ENCODE assay signal across 31 cellular contexts in genomic region chr10:107148906-107149305, GRCh38. TPM values are rescaled to one million over a fixed set of nuclear protein-coding genes. Genes with fewer than 3 reads are reported as not detected.
"Had no signal": no experiment of that assay in that cellular context is flagged by ENCODE, and none has a peak within 500 bp of the region (broad histone marks: within the 10 kb centered on the region; RNA-seq: fewer than 3 reads in every experiment).

No MANE protein-coding gene starts in this region.

- H3K27me3 ChIP-seq: neural progenitor cell, ovary, right lobe of liver, sigmoid colon, suprapubic skin, testis, tibial artery, transverse colon, upper lobe of right lung, uterus had no signal

- H3K4me3 ChIP-seq: neural progenitor cell, ovary, psoas muscle, right lobe of liver, sigmoid colon, suprapubic skin, testis, tibial artery, transverse colon, upper lobe of right lung, uterus had no signal

- H3K4me2 ChIP-seq: neural progenitor cell had no signal

- H3K4me1 Mint-ChIP-seq: natural killer cell; nephron; neural progenitor cell; stimulated activated effector memory CD8-positive, alpha-beta T cell treated with anti-CD3 and anti-CD28 coated beads, Interleukin-12 subunit alpha, Interleukin-12 subunit beta, amount 100 ng/mL, for 72 hours; stimulated activated naive CD8-positive, alpha-beta T cell treated with anti-CD3 and anti-CD28 coated beads, Interleukin-15, amount 100 ng/mL, for 72 hours had no signal

- H3K9me3 ChIP-seq: ovary, psoas muscle, right lobe of liver, suprapubic skin, testis, tibial artery, transverse colon, upper lobe of right lung, uterus had no signal

- H3K9ac ChIP-seq: neural progenitor cell, parathyroid adenoma had no signal

- H3K4me3 Mint-ChIP-seq: natural killer cell; nephron; neural progenitor cell; stimulated activated effector memory CD8-positive, alpha-beta T cell treated with anti-CD3 and anti-CD28 coated beads, Interleukin-12 subunit alpha, Interleukin-12 subunit beta, amount 100 ng/mL, for 72 hours; stimulated activated naive CD8-positive, alpha-beta T cell treated with anti-CD3 and anti-CD28 coated beads, Interleukin-15, amount 100 ng/mL, for 72 hours; type B pancreatic cell had no signal

- H3K27ac ChIP-seq: neural progenitor cell, ovary, parathyroid adenoma, psoas muscle, right lobe of liver, sigmoid colon, suprapubic skin, testis, tibial artery, transverse colon, upper lobe of right lung, uterus had no signal

- H3K27ac Mint-ChIP-seq: natural killer cell; nephron; neural progenitor cell; progenitor cell of endocrine pancreas; stimulated activated effector memory CD8-positive, alpha-beta T cell treated with anti-CD3 and anti-CD28 coated beads, Interleukin-12 subunit alpha, Interleukin-12 subunit beta, amount 100 ng/mL, for 72 hours; stimulated activated naive CD8-positive, alpha-beta T cell treated with anti-CD3 and anti-CD28 coated beads, Interleukin-15, amount 100 ng/mL, for 72 hours; type B pancreatic cell had no signal

- H3K36me3 Mint-ChIP-seq: natural killer cell; stimulated activated effector memory CD8-positive, alpha-beta T cell treated with anti-CD3 and anti-CD28 coated beads, Interleukin-12 subunit alpha, Interleukin-12 subunit beta, amount 100 ng/mL, for 72 hours had no signal

- ATAC-seq: natural killer cell; psoas muscle; right cardiac atrium; right lobe of liver; stimulated activated effector memory CD8-positive, alpha-beta T cell treated with anti-CD3 and anti-CD28 coated beads, Interleukin-12 subunit alpha, Interleukin-12 subunit beta, amount 100 ng/mL, for 72 hours; stimulated activated naive CD8-positive, alpha-beta T cell treated with anti-CD3 and anti-CD28 coated beads, Interleukin-15, amount 100 ng/mL, for 72 hours; stimulated activated naive CD8-positive, alpha-beta T cell treated with anti-CD3 and anti-CD28 coated beads, Interleukin-15, Interleukin-2, amounts not matched to agents 100 U/mL and 50 U/mL, for 24 hours; upper lobe of right lung had no signal

- H3K36me3 ChIP-seq: neural progenitor cell, ovary, right lobe of liver, sigmoid colon, suprapubic skin, tibial artery, transverse colon, upper lobe of right lung, uterus had no signal

- H3K27me3 Mint-ChIP-seq: progenitor cell of endocrine pancreas; stimulated activated naive CD8-positive, alpha-beta T cell treated with anti-CD3 and anti-CD28 coated beads, Interleukin-15, amount 100 ng/mL, for 72 hours had no signal

- FAIRE-seq: small intestine had no signal

- H3K4me1 ChIP-seq: neural progenitor cell, parathyroid adenoma, psoas muscle, right lobe of liver, sigmoid colon, suprapubic skin, testis, tibial artery, transverse colon, upper lobe of right lung, uterus had no signal

- H3K79me2 ChIP-seq: parathyroid adenoma had no signal

- DNase-seq: natural killer cell; occipital lobe; ovary; posterior cingulate gyrus; psoas muscle; right cardiac atrium; right lobe of liver; sigmoid colon; small intestine; stimulated activated CD4-positive, alpha-beta T cell treated with anti-CD3 and anti-CD28 coated beads, Interleukin-15, amount 100 ng/mL, for 24 hours; stimulated activated CD4-positive, alpha-beta T cell treated with anti-CD3 and anti-CD28 coated beads, Interleukin-2, amount 100 ng/mL, for 24 hours; stimulated activated CD4-positive, alpha-beta T cell treated with anti-CD3 and anti-CD28 coated beads, Interleukin-2, amount 100 ng/mL, for 48 hours; stimulated activated CD4-positive, alpha-beta T cell treated with anti-CD3 and anti-CD28 coated beads, Interleukin-4, amount 100 ng/mL, for 24 hours; stimulated activated naive CD4-positive, alpha-beta T cell; stimulated activated naive CD8-positive, alpha-beta T cell treated with anti-CD3 and anti-CD28 coated beads, Interleukin-15, amount 100 ng/mL, for 72 hours; stimulated activated naive CD8-positive, alpha-beta T cell treated with anti-CD3 and anti-CD28 coated beads, Interleukin-15, Interleukin-2, amounts not matched to agents 100 U/mL and 50 U/mL, for 24 hours; substantia nigra; testis; tibial artery; transverse colon; upper lobe of right lung; uterus had no signal

- H2AFZ ChIP-seq: neural progenitor cell, parathyroid adenoma had no signal

RNA-seq across cellular contexts. Expression of gene SORCS1, which starts 15.6 kb away (rescaled TPM):
- total RNA-seq: natural killer cell, osteoblast, renal cortical epithelial cell had no signal
